In the genomic region with DNA sequence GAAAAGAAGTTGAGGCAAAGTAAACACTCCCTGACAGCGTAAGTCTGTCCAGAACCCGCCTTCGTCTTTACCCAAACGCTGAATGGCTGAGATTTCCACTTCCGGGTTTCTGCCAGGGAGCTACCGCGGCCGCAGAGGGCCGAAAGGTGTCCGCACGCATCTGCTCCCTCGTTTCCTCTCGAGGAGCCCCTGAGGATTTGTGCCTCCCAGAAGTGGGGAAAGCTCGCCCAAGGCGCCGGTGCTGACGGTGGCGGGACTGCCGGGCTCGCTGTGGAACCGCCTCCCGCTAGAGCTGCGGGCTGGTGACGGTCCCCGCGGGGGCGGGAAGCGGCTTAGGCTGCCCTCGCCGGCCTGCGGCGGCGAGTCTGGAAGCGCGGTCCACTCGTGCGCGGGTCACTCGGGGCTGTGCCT, we compare ENCODE assay signal across 10 cellular contexts.
DNase-seq lines count a peak whose midpoint lies in the region; ATAC-seq, FAIRE-seq and TF ChIP-seq lines count a peak whose summit lies in the region.
"Had no signal": no experiment of that assay in that cellular context is flagged by ENCODE, and none has a peak within 500 bp of the region (broad histone marks: within the 10 kb centered on the region; RNA-seq: fewer than 3 reads in every experiment).

No MANE protein-coding gene starts in this region.

- H3K9me3 Mint-ChIP-seq in activated naive CD4-positive, alpha-beta T cell treated with anti-CD3 and anti-CD28 coated beads, Interleukin-2, amount 10 ng/mL, durations not matched to agents 7 days and 5 days: peaks cover 6% of the 10 kb centered on the region

- no peaks in the 10 kb centered on the region for H3K9me3 ChIP-seq in colonic mucosa

- H3K27me3 ChIP-seq in colonic mucosa: no peaks in the 10 kb centered on the region

- H3K4me1 ChIP-seq in colonic mucosa: no peaks in the 10 kb centered on the region

- H3K36me3 Mint-ChIP-seq in activated naive CD4-positive, alpha-beta T cell treated with anti-CD3 and anti-CD28 coated beads, Interleukin-2, amount 10 ng/mL, durations not matched to agents 7 days and 5 days: peaks cover 3% of the 10 kb centered on the region

- intact Hi-C loops in colonic mucosa (cut with DNase I): no loop called here

- DNase-seq in activated naive CD4-positive, alpha-beta T cell treated with anti-CD3 and anti-CD28 coated beads, Interleukin-2, amount 10 ng/mL, durations not matched to agents 7 days and 5 days: peak; percentile 61
- no peak for DNase-seq in activated naive CD4-positive, alpha-beta T cell treated with Interleukin-2 at 50 U/mL for 16 hours
- DNase-seq in NCI-H510A (lab: John Stamatoyannopoulos, UW) (peak; percentile 73), colonic mucosa (peak; percentile 40), glomerular visceral epithelial cell (ENCODE audit: extremely low spot score) (no peak), GM12891 (ENCODE audit: insufficient read length, low spot score) (no peak)
- peak; percentile 49 for DNase-seq in stimulated activated CD4-positive, alpha-beta T cell treated with anti-CD3 and anti-CD28 coated beads, Interleukin-15, amount 100 ng/mL, for 24 hours
- DNase-seq: DND-41 had no signal

- H3K27ac Mint-ChIP-seq in activated naive CD4-positive, alpha-beta T cell treated with anti-CD3 and anti-CD28 coated beads, Interleukin-2, amount 10 ng/mL, durations not matched to agents 7 days and 5 days: peak overlapping the region; percentile 80

- FAIRE-seq in GM12891 (lab: Jason Lieb, UNC): no peak

- H3K4me3 ChIP-seq in colonic mucosa: peak overlapping the region; percentile 26

- no peak overlapping the region for H3K4me3 Mint-ChIP-seq in activated naive CD4-positive, alpha-beta T cell treated with anti-CD3 and anti-CD28 coated beads, Interleukin-2, amount 10 ng/mL, durations not matched to agents 7 days and 5 days

- no peaks in the 10 kb centered on the region for H3K36me3 ChIP-seq in colonic mucosa

- peaks cover 9% of the 10 kb centered on the region for H3K4me1 Mint-ChIP-seq in activated naive CD4-positive, alpha-beta T cell treated with anti-CD3 and anti-CD28 coated beads, Interleukin-2, amount 10 ng/mL, durations not matched to agents 7 days and 5 days

- CTCF ChIA-PET in activated naive CD4-positive, alpha-beta T cell treated with anti-CD3 and anti-CD28 coated beads, Interleukin-2, amount 10 ng/mL, durations not matched to agents 7 days and 5 days (lab: Charles Lee): no interaction called here

- H3K9ac ChIP-seq in colonic mucosa (ENCODE audit: low read depth in 2 of 2, low read length in 2 of 2): no peak overlapping the region

- no peaks in the 10 kb centered on the region for H3K27me3 Mint-ChIP-seq in activated naive CD4-positive, alpha-beta T cell treated with anti-CD3 and anti-CD28 coated beads, Interleukin-2, amount 10 ng/mL, durations not matched to agents 7 days and 5 days

- no peak for ATAC-seq in HG02938 (IDR thresholded peaks at IDR 0.05; ENCODE audit: unreplicated experiment)

- no peak for TF ChIP-seq CTCF in colonic mucosa (IDR thresholded peaks at IDR 0.05)

- H3K27ac ChIP-seq in colonic mucosa: no peak overlapping the region
- H3K27ac ChIP-seq: epithelial cell of prostate had no signal

- no peak for TF ChIP-seq POLR2A in GM12891 (IDR thresholded peaks at IDR 0.05; ENCODE audit: low read depth, low read length)

TF ChIP-seq in GM12891, 5 proteins besides CTCF, POLR2A, EP300 and RAD21:
- TF ChIP-seq TAF1 (IDR thresholded peaks at IDR 0.05; ENCODE audit: low read depth, low read length): no peak
- no peak for TF ChIP-seq POLR2AphosphoS5 (IDR thresholded peaks at IDR 0.05; ENCODE audit: low read depth, low read length)
- no peak for TF ChIP-seq POU2F2 (IDR thresholded peaks at IDR 0.05; ENCODE audit: low read depth, low read length)
- TF ChIP-seq SPI1 (IDR thresholded peaks at IDR 0.05; ENCODE audit: low read depth, low read length): no peak
- no peak for TF ChIP-seq PAX5 (IDR thresholded peaks at IDR 0.05; ENCODE audit: insufficient read depth, low read length, severe bottlenecking)

Comparison
In these comparisons a context has a peak if more than half of its experiments do, and no peak if none do; other contexts are left out.
1. DNase-seq: peak in activated naive CD4-positive, alpha-beta T cell treated with anti-CD3 and anti-CD28 coated beads, Interleukin-2, amount 10 ng/mL, durations not matched to agents 7 days and 5 days (single experiment), NCI-H510A (single experiment), colonic mucosa (single experiment) and stimulated activated CD4-positive, alpha-beta T cell treated with anti-CD3 and anti-CD28 coated beads, Interleukin-15, amount 100 ng/mL, for 24 hours (single experiment); none in activated naive CD4-positive, alpha-beta T cell treated with Interleukin-2 at 50 U/mL for 16 hours (single experiment), glomerular visceral epithelial cell (single experiment) and GM12891 (single experiment).